In the genomic region with DNA sequence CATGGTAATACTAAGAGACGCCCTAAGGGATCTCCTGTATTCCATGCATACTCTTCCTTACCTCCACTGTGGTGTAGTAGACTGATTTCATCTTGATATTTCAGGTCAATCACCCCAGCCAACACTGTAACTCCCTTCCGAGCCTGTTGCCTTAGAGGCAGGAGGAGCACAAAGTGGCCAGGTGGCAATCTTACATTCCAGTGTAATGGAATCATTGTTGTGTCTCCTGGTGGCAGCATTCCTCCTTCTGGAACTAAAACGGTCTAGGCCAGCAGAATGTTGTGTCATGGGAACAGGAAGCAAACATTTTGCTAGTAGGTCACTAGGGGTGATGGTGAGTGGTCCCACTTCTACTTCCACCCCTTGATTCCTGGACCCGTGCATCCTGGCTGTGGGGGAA, we compare ENCODE assay signal across 16 cellular contexts.
"Had no signal": no experiment of that assay in that cellular context is flagged by ENCODE, and none has a peak within 500 bp of the region (broad histone marks: within the 10 kb centered on the region; RNA-seq: fewer than 3 reads in every experiment).

No MANE protein-coding gene starts in this region.

- H3K4me3 ChIP-seq: body of pancreas, esophagus muscularis mucosa, thyroid gland, vagina had no signal

- ATAC-seq: body of pancreas; left lobe of liver; stimulated activated naive B cell treated with anti-CD40 and anti-IgM and Interleukin-4, amounts not matched to agents 10 μg/mL and 1 μg/mL and 100 μg/mL, for 72 hours; T-helper 17 cell had no signal

- H3K27me3 ChIP-seq: body of pancreas, esophagus muscularis mucosa, thyroid gland, vagina had no signal

- H3K27ac Mint-ChIP-seq: activated naive CD8-positive, alpha-beta T cell; naive B cell; stimulated activated naive B cell treated with anti-CD40 and anti-IgM and Interleukin-4, amounts not matched to agents 10 μg/mL and 1 μg/mL and 100 μg/mL, for 72 hours; T-helper 17 cell had no signal

- H3K4me1 Mint-ChIP-seq: naive B cell; stimulated activated naive B cell treated with anti-CD40 and anti-IgM and Interleukin-4, amounts not matched to agents 10 μg/mL and 1 μg/mL and 100 μg/mL, for 72 hours; T-helper 17 cell had no signal

- H3K36me3 ChIP-seq: esophagus muscularis mucosa, thyroid gland, vagina had no signal

- H3K4me1 ChIP-seq: body of pancreas, esophagus muscularis mucosa, thyroid gland, vagina had no signal

- H3K27me3 Mint-ChIP-seq: activated naive CD8-positive, alpha-beta T cell; naive B cell; stimulated activated naive B cell treated with anti-CD40 and anti-IgM and Interleukin-4, amounts not matched to agents 10 μg/mL and 1 μg/mL and 100 μg/mL, for 72 hours; T-helper 17 cell had no signal

- H3K4me3 Mint-ChIP-seq: activated naive CD8-positive, alpha-beta T cell; naive B cell; stimulated activated naive B cell treated with anti-CD40 and anti-IgM and Interleukin-4, amounts not matched to agents 10 μg/mL and 1 μg/mL and 100 μg/mL, for 72 hours; T-helper 17 cell had no signal

- DNase-seq: activated CD4-positive, alpha-beta T cell treated with anti-CD3 and anti-CD28 coated beads, Interleukin-2, amount 50 U/mL, for 1 hour; activated CD8-positive, alpha-beta memory T cell treated with anti-CD3 and anti-CD28 coated beads for 24 hours; activated gamma-delta T cell treated with Interleukin-2 at 50 U/mL for 16 hours; amniotic stem cell; caudate nucleus; mammary epithelial cell; naive B cell; stimulated activated CD4-positive, alpha-beta T cell treated with anti-CD3 and anti-CD28 coated beads, Interleukin-4, amount 100 ng/mL, for 1 hour; stimulated activated naive B cell treated with anti-CD40 and anti-IgM and Interleukin-4, amounts not matched to agents 10 μg/mL and 1 μg/mL and 100 μg/mL, for 72 hours; T-helper 17 cell; thyroid gland had no signal

- H3K27ac ChIP-seq: body of pancreas, esophagus muscularis mucosa, thyroid gland, vagina had no signal

- H3K9me3 ChIP-seq: body of pancreas, esophagus muscularis mucosa, thyroid gland, vagina had no signal

- H3K36me3 Mint-ChIP-seq: activated naive CD8-positive, alpha-beta T cell; naive B cell; stimulated activated naive B cell treated with anti-CD40 and anti-IgM and Interleukin-4, amounts not matched to agents 10 μg/mL and 1 μg/mL and 100 μg/mL, for 72 hours had no signal
